Comparison of ENCODE assay signal across 1 cellular context in the genomic region with DNA sequence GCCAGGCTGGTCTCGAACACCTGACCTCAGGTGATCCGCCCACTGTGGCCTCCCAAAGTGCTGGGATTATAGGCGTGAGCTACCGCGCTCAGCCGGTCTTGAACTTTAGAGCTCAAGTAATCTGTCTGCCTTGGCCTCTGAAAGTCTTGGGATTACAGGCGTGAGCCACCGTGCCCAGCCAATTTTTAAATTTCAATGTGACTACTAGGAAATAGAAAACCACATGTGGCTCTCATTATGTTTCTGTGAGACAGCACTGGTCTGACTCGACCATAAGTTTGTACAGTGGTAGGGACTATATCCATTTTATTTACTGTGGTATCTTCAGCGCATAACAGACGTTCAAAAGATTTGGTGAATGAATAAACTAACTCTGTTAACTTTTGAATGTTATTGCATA.
TF ChIP-seq lines count a peak whose summit lies in the region.

No MANE protein-coding gene starts in this region.

TF ChIP-seq in K562, 482 proteins besides CTCF, POLR2A, EP300 and RAD21:
- TF ChIP-seq SP1 (CRISPR knock-in tag; IDR thresholded peaks at IDR 0.05) (no peak), GTF2F1 (IDR thresholded peaks at IDR 0.05; ENCODE audit: low read depth, low read length) (no peak)
- TF ChIP-seq, protein P1, sequence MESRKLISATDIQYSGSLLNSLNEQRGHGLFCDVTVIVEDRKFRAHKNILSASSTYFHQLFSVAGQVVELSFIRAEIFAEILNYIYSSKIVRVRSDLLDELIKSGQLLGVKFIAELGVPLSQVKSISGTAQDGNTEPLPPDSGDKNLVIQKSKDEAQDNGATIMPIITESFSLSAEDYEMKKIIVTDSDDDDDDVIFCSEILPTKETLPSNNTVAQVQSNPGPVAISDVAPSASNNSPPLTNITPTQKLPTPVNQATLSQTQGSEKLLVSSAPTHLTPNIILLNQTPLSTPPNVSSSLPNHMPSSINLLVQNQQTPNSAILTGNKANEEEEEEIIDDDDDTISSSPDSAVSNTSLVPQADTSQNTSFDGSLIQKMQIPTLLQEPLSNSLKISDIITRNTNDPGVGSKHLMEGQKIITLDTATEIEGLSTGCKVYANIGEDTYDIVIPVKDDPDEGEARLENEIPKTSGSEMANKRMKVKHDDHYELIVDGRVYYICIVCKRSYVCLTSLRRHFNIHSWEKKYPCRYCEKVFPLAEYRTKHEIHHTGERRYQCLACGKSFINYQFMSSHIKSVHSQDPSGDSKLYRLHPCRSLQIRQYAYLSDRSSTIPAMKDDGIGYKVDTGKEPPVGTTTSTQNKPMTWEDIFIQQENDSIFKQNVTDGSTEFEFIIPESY (CRISPR knock-in tag; IDR thresholded peaks at IDR 0.05): peak; percentile 62; the same call in 1 of the 2 replicates
- TF ChIP-seq, protein P2, sequence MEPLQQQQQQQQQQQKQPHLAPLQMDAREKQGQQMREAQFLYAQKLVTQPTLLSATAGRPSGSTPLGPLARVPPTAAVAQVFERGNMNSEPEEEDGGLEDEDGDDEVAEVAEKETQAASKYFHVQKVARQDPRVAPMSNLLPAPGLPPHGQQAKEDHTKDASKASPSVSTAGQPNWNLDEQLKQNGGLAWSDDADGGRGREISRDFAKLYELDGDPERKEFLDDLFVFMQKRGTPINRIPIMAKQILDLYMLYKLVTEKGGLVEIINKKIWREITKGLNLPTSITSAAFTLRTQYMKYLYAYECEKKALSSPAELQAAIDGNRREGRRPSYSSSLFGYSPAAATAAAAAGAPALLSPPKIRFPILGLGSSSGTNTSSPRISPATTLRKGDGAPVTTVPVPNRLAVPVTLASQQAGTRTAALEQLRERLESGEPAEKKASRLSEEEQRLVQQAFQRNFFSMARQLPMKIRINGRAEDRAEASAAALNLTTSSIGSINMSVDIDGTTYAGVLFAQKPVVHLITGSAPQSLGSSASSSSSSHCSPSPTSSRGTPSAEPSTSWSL (CRISPR knock-in tag; IDR thresholded peaks at IDR 0.05; ENCODE audit: borderline replicate concordance): no peak
